ENCODE assay signal across 18 cellular contexts in the genomic region with DNA sequence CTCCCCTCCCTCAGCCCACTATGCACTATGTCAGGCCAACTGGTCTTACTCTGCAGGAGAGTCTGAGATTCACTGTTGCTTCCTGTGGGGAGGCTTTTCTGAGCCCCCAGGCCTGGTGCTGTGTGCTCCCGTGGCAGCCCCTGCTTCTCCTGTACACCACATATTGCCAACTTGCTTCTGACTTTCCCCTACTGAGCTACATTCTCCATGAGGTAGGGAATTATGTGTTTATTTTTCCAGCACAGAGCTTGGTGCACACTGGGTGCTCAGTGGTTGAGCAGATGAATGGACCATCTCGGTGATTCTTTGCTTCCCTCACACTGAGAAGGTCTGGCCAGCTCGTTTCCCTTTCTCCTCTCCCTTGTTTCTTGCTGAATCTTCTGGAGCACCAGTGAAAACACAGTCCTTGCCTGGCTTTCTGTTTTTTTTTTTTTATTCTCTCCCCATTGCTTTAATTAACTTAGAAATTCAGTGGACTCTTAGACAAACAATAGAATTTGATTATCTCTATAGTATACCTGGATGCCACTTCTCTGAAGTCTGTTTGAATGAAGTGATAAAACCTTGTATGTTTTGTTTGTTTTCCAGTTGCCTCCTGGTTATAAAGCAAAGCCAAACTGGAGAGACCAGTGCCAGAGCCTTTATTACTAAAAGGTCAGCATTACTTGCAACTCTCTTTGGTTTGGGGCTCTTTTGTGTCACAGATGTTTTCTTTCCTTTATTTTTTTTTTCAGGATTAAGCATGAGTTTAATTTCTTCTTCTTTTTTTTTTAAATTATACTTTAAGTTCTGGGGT. TPM values are rescaled to one million over a fixed set of nuclear protein-coding genes. Genes with fewer than 3 reads are reported as not detected.
DNase-seq lines count a peak whose midpoint lies in the region; ATAC-seq and TF ChIP-seq lines count a peak whose summit lies in the region.
"Had no signal": no experiment of that assay in that cellular context is flagged by ENCODE, and none has a peak within 500 bp of the region (broad histone marks: within the 10 kb centered on the region; RNA-seq: fewer than 3 reads in every experiment).

No MANE protein-coding gene starts in this region.

- TF ChIP-seq CTCF in osteocyte (IDR thresholded peaks at IDR 0.05): no peak

- H3K4me3 Mint-ChIP-seq in central memory CD8-positive, alpha-beta T cell: no peak overlapping the region
- no peak overlapping the region for H3K4me3 Mint-ChIP-seq in osteocyte (ENCODE audit: unreplicated experiment)
- H3K4me3 Mint-ChIP-seq: activated CD4-positive, alpha-beta memory T cell treated with anti-CD3 and anti-CD28 coated beads for 36 hours had no signal

- peak overlapping the region; percentile 54 for H3K27ac Mint-ChIP-seq in central memory CD8-positive, alpha-beta T cell (ENCODE audit: low read depth)
- peak overlapping the region; percentile 58 for H3K27ac Mint-ChIP-seq in osteocyte (ENCODE audit: unreplicated experiment)
- H3K27ac Mint-ChIP-seq: activated CD4-positive, alpha-beta memory T cell treated with anti-CD3 and anti-CD28 coated beads for 36 hours had no signal

- H3K36me3 Mint-ChIP-seq in central memory CD8-positive, alpha-beta T cell (ENCODE audit: insufficient read depth): no peaks in the 10 kb centered on the region
- peaks cover 2% of the 10 kb centered on the region for H3K36me3 Mint-ChIP-seq in osteocyte (ENCODE audit: unreplicated experiment)
- H3K36me3 Mint-ChIP-seq: activated CD4-positive, alpha-beta memory T cell treated with anti-CD3 and anti-CD28 coated beads for 36 hours had no signal

- no peaks in the 10 kb centered on the region for H3K9me3 Mint-ChIP-seq in central memory CD8-positive, alpha-beta T cell
- H3K9me3 Mint-ChIP-seq in osteocyte (ENCODE audit: unreplicated experiment): peaks cover 7% of the 10 kb centered on the region

- no peaks in the 10 kb centered on the region for H3K4me1 Mint-ChIP-seq in central memory CD8-positive, alpha-beta T cell
- H3K4me1 Mint-ChIP-seq in osteocyte (ENCODE audit: unreplicated experiment): peaks cover 19% of the 10 kb centered on the region

- peak; percentile 10 for DNase-seq in ELR (ENCODE audit: low read depth)
- peak; percentile 39 to 51 for DNase-seq in NCI-H526 (lab: John Stamatoyannopoulos, UW)
- DNase-seq in central memory CD8-positive, alpha-beta T cell (ENCODE audit: low spot score in 2 of 2): no peak
- no peak for DNase-seq in osteocyte (ENCODE audit: extremely low spot score, unreplicated experiment)
- no peak for DNase-seq in activated CD4-positive, alpha-beta T cell treated with anti-CD3 and anti-CD28 coated beads for 48 hours
- no peak for DNase-seq in COLO829 (ENCODE audit: low spot score)
- DNase-seq: activated CD4-positive, alpha-beta memory T cell treated with anti-CD3 and anti-CD28 coated beads for 36 hours; erythroblast; GOT3; heart right ventricle; islet precursor cell; midbrain; NCI-H1105; SHP77 treated with DMSO at 0.1 percent for 48 hours; stimulated activated CD4-positive, alpha-beta T cell treated with anti-CD3 and anti-CD28 coated beads, Interleukin-4, amount 100 ng/mL, for 24 hours had no signal

- H3K27me3 Mint-ChIP-seq in central memory CD8-positive, alpha-beta T cell: peaks cover 2% of the 10 kb centered on the region
- H3K27me3 Mint-ChIP-seq in osteocyte (ENCODE audit: unreplicated experiment): no peaks in the 10 kb centered on the region
- H3K27me3 Mint-ChIP-seq: activated CD4-positive, alpha-beta memory T cell treated with anti-CD3 and anti-CD28 coated beads for 36 hours had no signal

- ATAC-seq in central memory CD8-positive, alpha-beta T cell (replicated peaks; ENCODE audit: extremely low read depth, poor library complexity, severe bottlenecking): no peak
- no peak for ATAC-seq in HG02623 (IDR thresholded peaks at IDR 0.05; ENCODE audit: unreplicated experiment)
- ATAC-seq: GM12878, sciatic nerve had no signal

RNA-seq across cellular contexts. Expression of a gene that starts 50.3 kb away (rescaled TPM):
- 4.2 and 5.5 TPM in 2 replicates for total RNA-seq in osteocyte

Comparison
In these comparisons a context has a peak if more than half of its experiments do, and no peak if none do; other contexts are left out.
1. DNase-seq: peak in ELR (single experiment) and NCI-H526 (2 of 2); none in central memory CD8-positive, alpha-beta T cell (0 of 2), osteocyte (single experiment), activated CD4-positive, alpha-beta T cell treated with anti-CD3 and anti-CD28 coated beads for 48 hours (single experiment) and COLO829 (single experiment).